In the genomic region with DNA sequence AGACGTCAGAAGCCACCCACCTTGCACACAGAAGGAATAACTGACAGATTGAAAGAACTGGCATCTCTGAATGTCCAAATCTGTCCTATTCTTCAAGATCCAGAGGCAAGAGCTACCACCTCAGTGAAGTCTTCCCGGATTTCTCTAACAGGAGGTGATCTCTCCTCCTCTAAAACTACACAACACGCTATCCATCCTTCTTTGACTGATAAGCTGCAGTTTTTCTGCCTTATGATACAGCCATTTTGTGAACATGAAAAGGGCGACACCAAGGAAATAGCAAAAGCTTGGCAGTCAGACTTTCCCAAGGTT, we compare ENCODE assay signal across 18 cellular contexts.
"Had no signal": no experiment of that assay in that cellular context is flagged by ENCODE, and none has a peak within 500 bp of the region (broad histone marks: within the 10 kb centered on the region; RNA-seq: fewer than 3 reads in every experiment).

No MANE protein-coding gene starts in this region.

- DNase-seq: activated CD4-positive, alpha-beta memory T cell treated with anti-CD3 and anti-CD28 coated beads, Interleukin-2, amount 10 ng/mL, durations not matched to agents 7 days and 5 days; activated CD4-positive, CD25-positive, alpha-beta regulatory T cell treated with anti-CD3 and anti-CD28 coated beads, Interleukin-2, amount 50 U/mL, for 72 hours; activated gamma-delta T cell; activated T-cell treated with anti-CD3 and anti-CD28 coated beads, Interleukin-2, amount 50 U/mL, for 24 hours; amniotic stem cell; effector CD8-positive, alpha-beta T cell; foreskin fibroblast; hippocampal formation; naive thymus-derived CD4-positive, alpha-beta T cell; right lobe of liver had no signal

- H3K4me3 ChIP-seq: coronary artery, right lobe of liver, smooth muscle cell, suprapubic skin had no signal

- H3K9me3 ChIP-seq: right lobe of liver, suprapubic skin had no signal

- H3K27me3 Mint-ChIP-seq: activated naive CD8-positive, alpha-beta T cell; type B pancreatic cell had no signal

- H3K27me3 ChIP-seq: right lobe of liver, suprapubic skin had no signal

- H3K27ac ChIP-seq: coronary artery, suprapubic skin had no signal

- ATAC-seq: left lobe of liver; naive thymus-derived CD4-positive, alpha-beta T cell; right lobe of liver had no signal

- H3K36me3 ChIP-seq: right lobe of liver, suprapubic skin had no signal

- H3K4me2 ChIP-seq: smooth muscle cell had no signal

- H3K4me3 Mint-ChIP-seq: activated CD4-positive, alpha-beta memory T cell treated with anti-CD3 and anti-CD28 coated beads, Interleukin-2, amount 10 ng/mL, durations not matched to agents 7 days and 5 days; activated naive CD8-positive, alpha-beta T cell; activated T-cell treated with anti-CD3 and anti-CD28 coated beads, Interleukin-2, amount 50 U/mL, for 24 hours; central memory CD8-positive, alpha-beta T cell; stimulated activated naive CD8-positive, alpha-beta T cell treated with anti-CD3 and anti-CD28 coated beads, Interleukin-15, Interleukin-2, amounts not matched to agents 100 ng/mL and 50 ng/mL, for 24 hours; type B pancreatic cell had no signal

- H3K36me3 Mint-ChIP-seq: activated naive CD8-positive, alpha-beta T cell; naive thymus-derived CD4-positive, alpha-beta T cell; type B pancreatic cell had no signal

- H3K27ac Mint-ChIP-seq: activated CD4-positive, alpha-beta memory T cell treated with anti-CD3 and anti-CD28 coated beads, Interleukin-2, amount 10 ng/mL, durations not matched to agents 7 days and 5 days; activated naive CD8-positive, alpha-beta T cell; activated T-cell treated with anti-CD3 and anti-CD28 coated beads, Interleukin-2, amount 50 U/mL, for 24 hours; stimulated activated naive CD8-positive, alpha-beta T cell treated with anti-CD3 and anti-CD28 coated beads, Interleukin-15, Interleukin-2, amounts not matched to agents 100 ng/mL and 50 ng/mL, for 24 hours; type B pancreatic cell had no signal

- H3K9me3 Mint-ChIP-seq: activated CD4-positive, alpha-beta memory T cell treated with anti-CD3 and anti-CD28 coated beads, Interleukin-2, amount 10 ng/mL, durations not matched to agents 7 days and 5 days; activated T-cell treated with anti-CD3 and anti-CD28 coated beads, Interleukin-2, amount 50 U/mL, for 24 hours; central memory CD8-positive, alpha-beta T cell; stimulated activated naive CD8-positive, alpha-beta T cell treated with anti-CD3 and anti-CD28 coated beads, Interleukin-15, Interleukin-2, amounts not matched to agents 100 ng/mL and 50 ng/mL, for 24 hours; type B pancreatic cell had no signal
